ENCODE assay signal across 1 cellular context in genomic region chr1:156419863-156420208, GRCh38.
TF ChIP-seq lines count a peak whose summit lies in the region.

No MANE protein-coding gene starts in this region.

TF ChIP-seq in GM12878, 131 proteins besides CTCF, POLR2A, EP300 and RAD21 (continued from another document):
- TF ChIP-seq, protein P1, sequence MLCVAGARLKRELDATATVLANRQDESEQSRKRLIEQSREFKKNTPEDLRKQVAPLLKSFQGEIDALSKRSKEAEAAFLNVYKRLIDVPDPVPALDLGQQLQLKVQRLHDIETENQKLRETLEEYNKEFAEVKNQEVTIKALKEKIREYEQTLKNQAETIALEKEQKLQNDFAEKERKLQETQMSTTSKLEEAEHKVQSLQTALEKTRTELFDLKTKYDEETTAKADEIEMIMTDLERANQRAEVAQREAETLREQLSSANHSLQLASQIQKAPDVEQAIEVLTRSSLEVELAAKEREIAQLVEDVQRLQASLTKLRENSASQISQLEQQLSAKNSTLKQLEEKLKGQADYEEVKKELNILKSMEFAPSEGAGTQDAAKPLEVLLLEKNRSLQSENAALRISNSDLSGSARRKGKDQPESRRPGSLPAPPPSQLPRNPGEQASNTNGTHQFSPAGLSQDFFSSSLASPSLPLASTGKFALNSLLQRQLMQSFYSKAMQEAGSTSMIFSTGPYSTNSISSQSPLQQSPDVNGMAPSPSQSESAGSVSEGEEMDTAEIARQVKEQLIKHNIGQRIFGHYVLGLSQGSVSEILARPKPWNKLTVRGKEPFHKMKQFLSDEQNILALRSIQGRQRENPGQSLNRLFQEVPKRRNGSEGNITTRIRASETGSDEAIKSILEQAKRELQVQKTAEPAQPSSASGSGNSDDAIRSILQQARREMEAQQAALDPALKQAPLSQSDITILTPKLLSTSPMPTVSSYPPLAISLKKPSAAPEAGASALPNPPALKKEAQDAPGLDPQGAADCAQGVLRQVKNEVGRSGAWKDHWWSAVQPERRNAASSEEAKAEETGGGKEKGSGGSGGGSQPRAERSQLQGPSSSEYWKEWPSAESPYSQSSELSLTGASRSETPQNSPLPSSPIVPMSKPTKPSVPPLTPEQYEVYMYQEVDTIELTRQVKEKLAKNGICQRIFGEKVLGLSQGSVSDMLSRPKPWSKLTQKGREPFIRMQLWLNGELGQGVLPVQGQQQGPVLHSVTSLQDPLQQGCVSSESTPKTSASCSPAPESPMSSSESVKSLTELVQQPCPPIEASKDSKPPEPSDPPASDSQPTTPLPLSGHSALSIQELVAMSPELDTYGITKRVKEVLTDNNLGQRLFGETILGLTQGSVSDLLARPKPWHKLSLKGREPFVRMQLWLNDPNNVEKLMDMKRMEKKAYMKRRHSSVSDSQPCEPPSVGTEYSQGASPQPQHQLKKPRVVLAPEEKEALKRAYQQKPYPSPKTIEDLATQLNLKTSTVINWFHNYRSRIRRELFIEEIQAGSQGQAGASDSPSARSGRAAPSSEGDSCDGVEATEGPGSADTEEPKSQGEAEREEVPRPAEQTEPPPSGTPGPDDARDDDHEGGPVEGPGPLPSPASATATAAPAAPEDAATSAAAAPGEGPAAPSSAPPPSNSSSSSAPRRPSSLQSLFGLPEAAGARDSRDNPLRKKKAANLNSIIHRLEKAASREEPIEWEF (IDR thresholded peaks at IDR 0.05; ENCODE audit: insufficient replicate concordance, low read depth, low read length): no peak
- TF ChIP-seq SMC3 (IDR thresholded peaks at IDR 0.05; ENCODE audit: borderline replicate concordance, low read length) (peak; percentile 37; the same call in 1 of the 2 replicates), HCFC1 (IDR thresholded peaks at IDR 0.05; ENCODE audit: low read length) (no peak), CREB1 (IDR thresholded peaks at IDR 0.05; ENCODE audit: low read depth) (0 out of 2 replicates have a peak, but pooled peaks have one; percentile 46), GABPA (IDR thresholded peaks at IDR 0.05; ENCODE audit: low read depth) (no peak), BHLHE40 (IDR thresholded peaks at IDR 0.05; ENCODE audit: borderline replicate concordance in 1 of 2, low read depth in 2 of 2, low read length in 1 of 2) (no peak), EED (IDR thresholded peaks at IDR 0.05; ENCODE audit: low read depth) (no peak), IKZF2 (IDR thresholded peaks at IDR 0.05) (no peak), ELK1 (IDR thresholded peaks at IDR 0.05; ENCODE audit: low read depth, low read length) (no peak), FOXK2 (IDR thresholded peaks at IDR 0.05) (no peak), HSF1 (IDR thresholded peaks at IDR 0.05; ENCODE audit: low read depth, low read length) (no peak), SPI1 (IDR thresholded peaks at IDR 0.05; ENCODE audit: borderline replicate concordance, insufficient read depth, low read depth, low read length) (no peak), NRF1 (conservative IDR thresholded peaks at IDR 0.05; ENCODE audit: low read depth, low read length) (no peak), SIN3A (IDR thresholded peaks at IDR 0.05; ENCODE audit: low read depth, low read length) (no peak), SUZ12 (IDR thresholded peaks at IDR 0.05; ENCODE audit: unreplicated experiment) (no peak), IKZF1 (conservative IDR thresholded peaks at IDR 0.05) (0 out of 2 replicates have a peak, but pooled peaks have one; percentile 3), SMAD5 (IDR thresholded peaks at IDR 0.05; ENCODE audit: low read depth) (no peak), MEF2A (IDR thresholded peaks at IDR 0.05; ENCODE audit: insufficient read depth, low read depth, low read length) (no peak), FOXM1 (IDR thresholded peaks at IDR 0.05; ENCODE audit: low read depth, low read length) (peak; percentile 59), SMAD1 (IDR thresholded peaks at IDR 0.05; ENCODE audit: low read depth, partially characterized antibody) (no peak), POLR2AphosphoS2 (IDR thresholded peaks at IDR 0.05; ENCODE audit: low read depth, low read length) (no peak), JUND (IDR thresholded peaks at IDR 0.05; ENCODE audit: low read depth, low read length) (no peak), RCOR1 (conservative IDR thresholded peaks at IDR 0.05; ENCODE audit: low read depth, low read length) (no peak), NR2F1 (conservative IDR thresholded peaks at IDR 0.05) (no peak), SIX5 (IDR thresholded peaks at IDR 0.05; ENCODE audit: low read depth, low read length, severe bottlenecking) (no peak), RUNX3 (IDR thresholded peaks at IDR 0.05; ENCODE audit: low read length) (peak; percentile 51; the same call in 1 of the 2 replicates), TCF12 (IDR thresholded peaks at IDR 0.05; ENCODE audit: low read depth, low read length) (no peak), POU2F2 (IDR thresholded peaks at IDR 0.05; ENCODE audit: borderline replicate concordance, low read depth, low read length) (no peak), RB1 (IDR thresholded peaks at IDR 0.05; ENCODE audit: borderline replicate concordance) (no peak), CBX3 (IDR thresholded peaks at IDR 0.05; ENCODE audit: borderline replicate concordance, low read depth) (no peak), SRF (IDR thresholded peaks at IDR 0.05; ENCODE audit: low read depth in 2 of 2, low read length in 2 of 2) (no peak), GATAD2B (conservative IDR thresholded peaks at IDR 0.05; ENCODE audit: low read depth) (no peak), BRCA1 (IDR thresholded peaks at IDR 0.05; ENCODE audit: low read depth, low read length) (no peak), KAT2A (conservative IDR thresholded peaks at IDR 0.05; ENCODE audit: control insufficient read depth, low read depth, low read length) (no peak), NR2C2 (IDR thresholded peaks at IDR 0.05; ENCODE audit: borderline replicate concordance, control insufficient read depth, insufficient read length, low read depth) (no peak), ZNF622 (IDR thresholded peaks at IDR 0.05) (no peak), ZNF217 (IDR thresholded peaks at IDR 0.05) (no peak), NFIC (IDR thresholded peaks at IDR 0.05; ENCODE audit: low read depth, low read length) (no peak), RBBP5 (conservative IDR thresholded peaks at IDR 0.05) (no peak), ASH2L (IDR thresholded peaks at IDR 0.05; ENCODE audit: borderline replicate concordance, low read depth) (no peak)
- TF ChIP-seq, protein P2, sequence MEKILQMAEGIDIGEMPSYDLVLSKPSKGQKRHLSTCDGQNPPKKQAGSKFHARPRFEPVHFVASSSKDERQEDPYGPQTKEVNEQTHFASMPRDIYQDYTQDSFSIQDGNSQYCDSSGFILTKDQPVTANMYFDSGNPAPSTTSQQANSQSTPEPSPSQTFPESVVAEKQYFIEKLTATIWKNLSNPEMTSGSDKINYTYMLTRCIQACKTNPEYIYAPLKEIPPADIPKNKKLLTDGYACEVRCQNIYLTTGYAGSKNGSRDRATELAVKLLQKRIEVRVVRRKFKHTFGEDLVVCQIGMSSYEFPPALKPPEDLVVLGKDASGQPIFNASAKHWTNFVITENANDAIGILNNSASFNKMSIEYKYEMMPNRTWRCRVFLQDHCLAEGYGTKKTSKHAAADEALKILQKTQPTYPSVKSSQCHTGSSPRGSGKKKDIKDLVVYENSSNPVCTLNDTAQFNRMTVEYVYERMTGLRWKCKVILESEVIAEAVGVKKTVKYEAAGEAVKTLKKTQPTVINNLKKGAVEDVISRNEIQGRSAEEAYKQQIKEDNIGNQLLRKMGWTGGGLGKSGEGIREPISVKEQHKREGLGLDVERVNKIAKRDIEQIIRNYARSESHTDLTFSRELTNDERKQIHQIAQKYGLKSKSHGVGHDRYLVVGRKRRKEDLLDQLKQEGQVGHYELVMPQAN (conservative IDR thresholded peaks at IDR 0.05): no peak
- TF ChIP-seq, protein P3, sequence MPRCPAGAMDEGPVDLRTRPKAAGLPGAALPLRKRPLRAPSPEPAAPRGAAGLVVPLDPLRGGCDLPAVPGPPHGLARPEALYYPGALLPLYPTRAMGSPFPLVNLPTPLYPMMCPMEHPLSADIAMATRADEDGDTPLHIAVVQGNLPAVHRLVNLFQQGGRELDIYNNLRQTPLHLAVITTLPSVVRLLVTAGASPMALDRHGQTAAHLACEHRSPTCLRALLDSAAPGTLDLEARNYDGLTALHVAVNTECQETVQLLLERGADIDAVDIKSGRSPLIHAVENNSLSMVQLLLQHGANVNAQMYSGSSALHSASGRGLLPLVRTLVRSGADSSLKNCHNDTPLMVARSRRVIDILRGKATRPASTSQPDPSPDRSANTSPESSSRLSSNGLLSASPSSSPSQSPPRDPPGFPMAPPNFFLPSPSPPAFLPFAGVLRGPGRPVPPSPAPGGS (IDR thresholded peaks at IDR 0.05; ENCODE audit: borderline replicate concordance, insufficient read depth, low read depth, low read length, poor library complexity, severe bottlenecking): no peak
- TF ChIP-seq, protein P4, sequence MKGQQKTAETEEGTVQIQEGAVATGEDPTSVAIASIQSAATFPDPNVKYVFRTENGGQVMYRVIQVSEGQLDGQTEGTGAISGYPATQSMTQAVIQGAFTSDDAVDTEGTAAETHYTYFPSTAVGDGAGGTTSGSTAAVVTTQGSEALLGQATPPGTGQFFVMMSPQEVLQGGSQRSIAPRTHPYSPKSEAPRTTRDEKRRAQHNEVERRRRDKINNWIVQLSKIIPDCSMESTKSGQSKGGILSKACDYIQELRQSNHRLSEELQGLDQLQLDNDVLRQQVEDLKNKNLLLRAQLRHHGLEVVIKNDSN (IDR thresholded peaks at IDR 0.05; ENCODE audit: borderline replicate concordance, extremely low read length, insufficient read depth, low read depth, low read length): no peak
- TF ChIP-seq, protein P5, sequence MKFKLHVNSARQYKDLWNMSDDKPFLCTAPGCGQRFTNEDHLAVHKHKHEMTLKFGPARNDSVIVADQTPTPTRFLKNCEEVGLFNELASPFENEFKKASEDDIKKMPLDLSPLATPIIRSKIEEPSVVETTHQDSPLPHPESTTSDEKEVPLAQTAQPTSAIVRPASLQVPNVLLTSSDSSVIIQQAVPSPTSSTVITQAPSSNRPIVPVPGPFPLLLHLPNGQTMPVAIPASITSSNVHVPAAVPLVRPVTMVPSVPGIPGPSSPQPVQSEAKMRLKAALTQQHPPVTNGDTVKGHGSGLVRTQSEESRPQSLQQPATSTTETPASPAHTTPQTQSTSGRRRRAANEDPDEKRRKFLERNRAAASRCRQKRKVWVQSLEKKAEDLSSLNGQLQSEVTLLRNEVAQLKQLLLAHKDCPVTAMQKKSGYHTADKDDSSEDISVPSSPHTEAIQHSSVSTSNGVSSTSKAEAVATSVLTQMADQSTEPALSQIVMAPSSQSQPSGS (IDR thresholded peaks at IDR 0.05; ENCODE audit: low read length): no peak
